Comparison of ENCODE assay signal across 17 cellular contexts in genomic region chr1:3348196-3348865, GRCh38.
DNase-seq lines count a peak whose midpoint lies in the region; ATAC-seq and TF ChIP-seq lines count a peak whose summit lies in the region.
"Had no signal": no experiment of that assay in that cellular context is flagged by ENCODE, and none has a peak within 500 bp of the region (broad histone marks: within the 10 kb centered on the region; RNA-seq: fewer than 3 reads in every experiment).

No MANE protein-coding gene starts in this region.

- POLR2A ChIA-PET in T-cell (lab: Charles Lee) (no interaction called here), Caco-2 (lab: Charles Lee) (no interaction called here)

- no peak for TF ChIP-seq CTCF in dorsolateral prefrontal cortex (IDR thresholded peaks at IDR 0.05 in 54 of 56, conservative IDR thresholded peaks at IDR 0.05 in 2 of 56; ENCODE audit: low read depth in 1 of 56, partially characterized antibody in 56 of 56)
- TF ChIP-seq CTCF in sigmoid colon (IDR thresholded peaks at IDR 0.05): no peak
- no peak for TF ChIP-seq CTCF in Caco-2 (IDR thresholded peaks at IDR 0.05; ENCODE audit: insufficient read depth in 1 of 2, low read depth in 1 of 2, low read length in 1 of 2, severe bottlenecking in 1 of 2, unreplicated experiment in 1 of 2)

- H3K4me3 Mint-ChIP-seq in T-cell (no peak overlapping the region), Caco-2 (ENCODE audit: unreplicated experiment) (no peak overlapping the region)
- H3K4me3 Mint-ChIP-seq: activated T-helper 1 cell treated with anti-CD3 and anti-CD28 coated beads, Interleukin-12 subunit alpha, Interleukin-12 subunit beta, Interleukin-2, Interleukin-4 antibody, amounts not matched to agents 30 ng/mL and 10 ng/mL and 1 ng/mL, durations not matched to agents 14 hours and 24 hours and 36 hours; CD8-positive, alpha-beta memory T cell; H9; stimulated activated effector memory CD8-positive, alpha-beta T cell treated with anti-CD3 and anti-CD28 coated beads, Interleukin-12 subunit alpha, Interleukin-12 subunit beta, amount 100 ng/mL, for 72 hours had no signal

- H3K4me1 ChIP-seq in sigmoid colon (peaks cover 0 to 45% (median 41%) of the 10 kb centered on the region in 4 donors), Caco-2 (peaks cover 14% of the 10 kb centered on the region)

- in situ Hi-C loops in G401 (cut with HindIII; ENCODE audit: low sequenced_read_pairs): no loop called here

- peak; percentile 39 for DNase-seq in G401 (ENCODE audit: low spot score)
- peak in 8 of 10 donors; percentile 17 to 78 (median 62) for DNase-seq in dorsolateral prefrontal cortex
- peak; percentile 28 for DNase-seq in inferior parietal cortex (ENCODE audit: extremely low spot score)
- DNase-seq in sigmoid colon: no peak
- no peak for DNase-seq in T-cell
- DNase-seq in AML-193 (lab: John Stamatoyannopoulos, UW): no peak
- no peak for DNase-seq in Caco-2
- DNase-seq in NCI-H446 (lab: John Stamatoyannopoulos, UW): no peak
- DNase-seq: CD8-positive, alpha-beta memory T cell; colonic mucosa; DND-41; H9; NCI-H187 treated with DMSO at 0.1 percent for 48 hours; NCI-H446 treated with DMSO at 0.1 percent for 48 hours had no signal

- peaks cover 7 to 9% of the 10 kb centered on the region in 2 donors for H3K27me3 Mint-ChIP-seq in T-cell
- no peaks in the 10 kb centered on the region for H3K27me3 Mint-ChIP-seq in Caco-2 (ENCODE audit: insufficient read depth, unreplicated experiment)

- no peak overlapping the region for H3K4me3 ChIP-seq in dorsolateral prefrontal cortex
- no peak overlapping the region for H3K4me3 ChIP-seq in sigmoid colon
- H3K4me3 ChIP-seq in Caco-2 (ENCODE audit: low read depth, low read length): no peak overlapping the region
- H3K4me3 ChIP-seq: colonic mucosa, K562 had no signal

- intact Hi-C loops in dorsolateral prefrontal cortex (cut with DNase I) (no loop called here), sigmoid colon (cut with DNase I) (no loop called here), Caco-2 (cut with micrococcal nuclease; ENCODE audit: unreplicated experiment) (no loop called here)

- H3K27me3 ChIP-seq in dorsolateral prefrontal cortex (peaks cover 0 to 42% (median 4%) of the 10 kb centered on the region in 45 donors), sigmoid colon (peaks cover 0 to 4% (median 0%) of the 10 kb centered on the region in 3 donors), Caco-2 (replicated peaks; ENCODE audit: control insufficient read depth, insufficient read depth, low read length) (no peaks in the 10 kb centered on the region)
- H3K27me3 ChIP-seq: colonic mucosa had no signal

- no peak for TF ChIP-seq EP300 in sigmoid colon (IDR thresholded peaks at IDR 0.05)

- H3K36me3 ChIP-seq in sigmoid colon: no peaks in the 10 kb centered on the region
- no peaks in the 10 kb centered on the region for H3K36me3 ChIP-seq in Caco-2 (ENCODE audit: control insufficient read depth, insufficient read depth, low read length)
- H3K36me3 ChIP-seq: colonic mucosa had no signal

- ATAC-seq in T-cell (replicated peaks in 1 of 4): no peak
- ATAC-seq: stimulated activated effector memory CD8-positive, alpha-beta T cell treated with anti-CD3 and anti-CD28 coated beads, Interleukin-12 subunit alpha, Interleukin-12 subunit beta, amount 100 ng/mL, for 72 hours had no signal

- no peak overlapping the region for H3K27ac Mint-ChIP-seq in T-cell
- no peak overlapping the region for H3K27ac Mint-ChIP-seq in Caco-2 (ENCODE audit: unreplicated experiment)
- H3K27ac Mint-ChIP-seq: activated T-helper 1 cell treated with anti-CD3 and anti-CD28 coated beads, Interleukin-12 subunit alpha, Interleukin-12 subunit beta, Interleukin-2, Interleukin-4 antibody, amounts not matched to agents 30 ng/mL and 10 ng/mL and 1 ng/mL, durations not matched to agents 14 hours and 24 hours and 36 hours; CD8-positive, alpha-beta memory T cell; H9; stimulated activated effector memory CD8-positive, alpha-beta T cell treated with anti-CD3 and anti-CD28 coated beads, Interleukin-12 subunit alpha, Interleukin-12 subunit beta, amount 100 ng/mL, for 72 hours had no signal

- H3K4me1 Mint-ChIP-seq in T-cell: no peaks in the 10 kb centered on the region
- H3K4me1 Mint-ChIP-seq in Caco-2 (ENCODE audit: low read depth, unreplicated experiment): no peaks in the 10 kb centered on the region
- H3K4me1 Mint-ChIP-seq: CD8-positive, alpha-beta memory T cell; stimulated activated effector memory CD8-positive, alpha-beta T cell treated with anti-CD3 and anti-CD28 coated beads, Interleukin-12 subunit alpha, Interleukin-12 subunit beta, amount 100 ng/mL, for 72 hours had no signal

- H3K36me3 Mint-ChIP-seq in T-cell (peaks cover 5% of the 10 kb centered on the region), Caco-2 (ENCODE audit: insufficient read depth, unreplicated experiment) (no peaks in the 10 kb centered on the region)
- H3K36me3 Mint-ChIP-seq: CD8-positive, alpha-beta memory T cell; stimulated activated effector memory CD8-positive, alpha-beta T cell treated with anti-CD3 and anti-CD28 coated beads, Interleukin-12 subunit alpha, Interleukin-12 subunit beta, amount 100 ng/mL, for 72 hours had no signal

- peak overlapping the region in 50 of 59 donors; percentile 16 to 89 (median 78) for H3K27ac ChIP-seq in dorsolateral prefrontal cortex
- peak overlapping the region; percentile 45 to 95 (median 92) for H3K27ac ChIP-seq in sigmoid colon
- H3K27ac ChIP-seq: colonic mucosa had no signal

- WGBS in sigmoid colon, 2 donors: 81 to 83% methylated on average over 15 of the region's 15 CpGs

- H3K9me3 ChIP-seq in sigmoid colon: peaks cover 0 to 8% (median 2%) of the 10 kb centered on the region in 4 donors
- H3K9me3 ChIP-seq in Caco-2: no peaks in the 10 kb centered on the region; the same call in 1 of the 2 replicates
- H3K9me3 ChIP-seq: colonic mucosa had no signal

- CTCF ChIA-PET in T-cell (lab: Charles Lee) (no interaction called here), Caco-2 (lab: Charles Lee) (no interaction called here)

- no TSS peak for BruUV-seq in Caco-2 (replicated peaks; lab: Mats Ljungman, UMichigan)

- H3K9me3 Mint-ChIP-seq in T-cell (peaks cover 0 to 14% (median 13%) of the 10 kb centered on the region in 3 donors), Caco-2 (ENCODE audit: unreplicated experiment) (peaks cover 13% of the 10 kb centered on the region)

- no peak for TF ChIP-seq POLR2A in sigmoid colon (IDR thresholded peaks at IDR 0.05)

Comparison
In these comparisons a context has a peak if more than half of its experiments do, and no peak if none do; other contexts are left out.
1. DNase-seq: peak in G401 (single experiment), dorsolateral prefrontal cortex (8 of 10) and inferior parietal cortex (single experiment); none in sigmoid colon (single experiment), T-cell (0 of 34), AML-193 (0 of 2), Caco-2 (0 of 2) and NCI-H446 (0 of 2).